In the genomic region with DNA sequence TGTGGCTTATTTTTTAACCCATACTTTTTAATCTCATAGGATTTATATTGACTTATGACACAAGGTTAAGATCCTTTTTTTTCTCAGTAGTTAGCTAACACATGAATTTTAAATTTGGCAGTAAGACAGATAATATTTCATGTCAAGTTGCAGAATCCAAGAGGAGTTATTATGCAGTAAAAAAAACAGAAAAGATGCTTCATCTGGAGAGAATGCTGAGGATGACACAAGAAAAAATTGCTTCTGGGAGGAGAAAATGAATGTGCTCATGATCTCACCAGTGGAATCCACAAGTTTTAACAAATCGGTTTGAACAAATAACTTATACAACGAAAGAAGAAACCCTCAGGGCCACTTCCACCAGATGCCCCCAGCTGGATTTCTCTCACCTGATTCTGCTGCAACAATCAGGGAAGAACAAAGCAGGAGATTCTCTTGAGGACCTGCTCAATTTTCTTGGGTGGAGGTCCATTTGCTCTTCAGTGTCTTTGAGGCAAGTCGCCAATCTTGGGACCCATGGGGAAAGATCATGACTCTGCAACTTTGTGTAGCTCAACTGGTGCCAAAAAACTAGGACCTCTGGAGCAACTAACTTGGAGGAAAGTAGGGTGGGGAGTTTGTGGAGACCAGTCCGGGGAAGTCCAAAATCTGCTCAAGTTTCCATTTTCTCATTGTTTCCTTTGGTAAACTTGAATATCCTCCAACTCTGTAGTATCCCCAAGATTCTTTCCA, we compare ENCODE assay signal across 1 cellular context.
TF ChIP-seq lines count a peak whose summit lies in the region.

No MANE protein-coding gene starts in this region.

TF ChIP-seq in SK-N-SH, 30 proteins besides CTCF, POLR2A, EP300 and RAD21 (continued from another document):
- TF ChIP-seq, protein P1, sequence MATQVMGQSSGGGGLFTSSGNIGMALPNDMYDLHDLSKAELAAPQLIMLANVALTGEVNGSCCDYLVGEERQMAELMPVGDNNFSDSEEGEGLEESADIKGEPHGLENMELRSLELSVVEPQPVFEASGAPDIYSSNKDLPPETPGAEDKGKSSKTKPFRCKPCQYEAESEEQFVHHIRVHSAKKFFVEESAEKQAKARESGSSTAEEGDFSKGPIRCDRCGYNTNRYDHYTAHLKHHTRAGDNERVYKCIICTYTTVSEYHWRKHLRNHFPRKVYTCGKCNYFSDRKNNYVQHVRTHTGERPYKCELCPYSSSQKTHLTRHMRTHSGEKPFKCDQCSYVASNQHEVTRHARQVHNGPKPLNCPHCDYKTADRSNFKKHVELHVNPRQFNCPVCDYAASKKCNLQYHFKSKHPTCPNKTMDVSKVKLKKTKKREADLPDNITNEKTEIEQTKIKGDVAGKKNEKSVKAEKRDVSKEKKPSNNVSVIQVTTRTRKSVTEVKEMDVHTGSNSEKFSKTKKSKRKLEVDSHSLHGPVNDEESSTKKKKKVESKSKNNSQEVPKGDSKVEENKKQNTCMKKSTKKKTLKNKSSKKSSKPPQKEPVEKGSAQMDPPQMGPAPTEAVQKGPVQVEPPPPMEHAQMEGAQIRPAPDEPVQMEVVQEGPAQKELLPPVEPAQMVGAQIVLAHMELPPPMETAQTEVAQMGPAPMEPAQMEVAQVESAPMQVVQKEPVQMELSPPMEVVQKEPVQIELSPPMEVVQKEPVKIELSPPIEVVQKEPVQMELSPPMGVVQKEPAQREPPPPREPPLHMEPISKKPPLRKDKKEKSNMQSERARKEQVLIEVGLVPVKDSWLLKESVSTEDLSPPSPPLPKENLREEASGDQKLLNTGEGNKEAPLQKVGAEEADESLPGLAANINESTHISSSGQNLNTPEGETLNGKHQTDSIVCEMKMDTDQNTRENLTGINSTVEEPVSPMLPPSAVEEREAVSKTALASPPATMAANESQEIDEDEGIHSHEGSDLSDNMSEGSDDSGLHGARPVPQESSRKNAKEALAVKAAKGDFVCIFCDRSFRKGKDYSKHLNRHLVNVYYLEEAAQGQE (IDR thresholded peaks at IDR 0.05; ENCODE audit: low read depth, low read length) = no peak
- TF ChIP-seq TEAD4 (IDR thresholded peaks at IDR 0.05; ENCODE audit: borderline replicate concordance, insufficient read depth) (peak; percentile 76; the same call in 1 of the 2 replicates), SMC3 (IDR thresholded peaks at IDR 0.05; ENCODE audit: low read depth, low read length) (no peak), RFX5 (IDR thresholded peaks at IDR 0.05; ENCODE audit: low read length) (no peak), TCF12 (IDR thresholded peaks at IDR 0.05) (peak; percentile 91), FOSL2 (IDR thresholded peaks at IDR 0.05; ENCODE audit: borderline replicate concordance, low read depth) (peak; percentile 81), TAF1 (IDR thresholded peaks at IDR 0.05; ENCODE audit: borderline replicate concordance, low read depth, low read length) (no peak), JUND (IDR thresholded peaks at IDR 0.05) (peak; percentile 91), NRF1 (IDR thresholded peaks at IDR 0.05; ENCODE audit: low read depth, low read length) (no peak), MXI1 (IDR thresholded peaks at IDR 0.05; ENCODE audit: low read depth, low read length) (no peak), EZH2phosphoT487 (IDR thresholded peaks at IDR 0.05; ENCODE audit: borderline replicate concordance, low read depth) (no peak), RXRA (IDR thresholded peaks at IDR 0.05; ENCODE audit: borderline replicate concordance, low read depth) (peak; percentile 38; the same call in 1 of the 2 replicates), NFIC (IDR thresholded peaks at IDR 0.05; ENCODE audit: borderline replicate concordance) (peak; percentile 85), USF2 (IDR thresholded peaks at IDR 0.05; ENCODE audit: borderline replicate concordance, low read depth, low read length) (no peak)
- TF ChIP-seq, protein P2, sequence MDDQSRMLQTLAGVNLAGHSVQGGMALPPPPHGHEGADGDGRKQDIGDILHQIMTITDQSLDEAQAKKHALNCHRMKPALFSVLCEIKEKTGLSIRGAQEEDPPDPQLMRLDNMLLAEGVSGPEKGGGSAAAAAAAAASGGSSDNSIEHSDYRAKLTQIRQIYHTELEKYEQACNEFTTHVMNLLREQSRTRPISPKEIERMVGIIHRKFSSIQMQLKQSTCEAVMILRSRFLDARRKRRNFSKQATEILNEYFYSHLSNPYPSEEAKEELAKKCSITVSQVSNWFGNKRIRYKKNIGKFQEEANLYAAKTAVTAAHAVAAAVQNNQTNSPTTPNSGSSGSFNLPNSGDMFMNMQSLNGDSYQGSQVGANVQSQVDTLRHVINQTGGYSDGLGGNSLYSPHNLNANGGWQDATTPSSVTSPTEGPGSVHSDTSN (IDR thresholded peaks at IDR 0.05) = peak; percentile 95
